Comparison of ENCODE assay signal across 12 cellular contexts in genomic region chr17:41542786-41543185, GRCh38. TPM values are rescaled to one million over a fixed set of nuclear protein-coding genes. Genes with fewer than 3 reads are reported as not detected.
DNase-seq lines count a peak whose midpoint lies in the region; ATAC-seq and TF ChIP-seq lines count a peak whose summit lies in the region.
"Not testable (repeated sequence)": the region's sequence is repeated elsewhere in the genome, so short reads cannot be mapped to it uniquely, and the experiment has no call there.
"Had no signal": no experiment of that assay in that cellular context is flagged by ENCODE, and none has a peak within 500 bp of the region (broad histone marks: within the 10 kb centered on the region; RNA-seq: fewer than 3 reads in every experiment).

No MANE protein-coding gene starts in this region.

- intact Hi-C loops in colonic mucosa (cut with DNase I); transverse colon (cut with DNase I; ENCODE audit: low total_unique reads): not testable (repeated sequence)

- whole genome bisulfite sequencing in transverse colon (ENCODE audit: low coverage in 1 of 2), 2 donors, result 66 to 79% methylated on average over 10 of the region's 10 CpGs

- not testable (repeated sequence) for H3K9me3 Mint-ChIP-seq in progenitor cell of endocrine pancreas (ENCODE audit: low read depth)

- in situ Hi-C loops in transverse colon (cut with MboI; ENCODE audit: low pct_ligation_motif_present in 1 of 4, low pct_unique_long_range_greater_than_20kb in 1 of 4, low sequenced_read_pairs in 3 of 4), result loop anchor here in 3 of 4 donors (10.0 to 25.0 kb wide), 3 partner anchors 122 to 638 kb away; no protein-coding TSS in a partner anchor

- peak overlapping the region; percentile 26 for H3K4me2 ChIP-seq in Karpas-422 (ENCODE audit: low read depth, low read length, poor library complexity, severe bottlenecking)

- not testable (repeated sequence) for H2AFZ ChIP-seq in Karpas-422 (ENCODE audit: low read length)

- not testable (repeated sequence) for TF ChIP-seq POLR2A in Peyer's patch (IDR thresholded peaks at IDR 0.05); transverse colon (IDR thresholded peaks at IDR 0.05)

- not testable (repeated sequence) for H3K9ac ChIP-seq in Karpas-422 (ENCODE audit: low read length); colonic mucosa (ENCODE audit: low read depth in 2 of 2, low read length in 2 of 2)

- H3K4me1 ChIP-seq in Karpas-422 (ENCODE audit: low read length); colonic mucosa: not testable (repeated sequence)
- H3K4me1 ChIP-seq in Peyer's patch, result peaks cover 0 to 22% (median 3%) of the 10 kb centered on the region in 4 donors
- peaks cover 0 to 36% (median 23%) of the 10 kb centered on the region in 4 donors for H3K4me1 ChIP-seq in transverse colon

- not testable (repeated sequence) for H3K36me3 ChIP-seq in Karpas-422 (ENCODE audit: insufficient read depth, low read length); Peyer's patch; colonic mucosa; transverse colon

- not testable (repeated sequence) for H3K4me1 Mint-ChIP-seq in T-helper 17 cell
- H3K4me1 Mint-ChIP-seq in progenitor cell of endocrine pancreas (ENCODE audit: low read depth), result peaks cover 40% of the 10 kb centered on the region

- not testable (repeated sequence) for H3K27ac ChIP-seq in Karpas-422 (ENCODE audit: low read length)
- peak overlapping the region in 3 of 4 donors; percentile 32 to 86 (median 77) for H3K27ac ChIP-seq in Peyer's patch
- peak overlapping the region; percentile 60 for H3K27ac ChIP-seq in colonic mucosa
- H3K27ac ChIP-seq in transverse colon, result peak overlapping the region; percentile 28 to 48 (median 44)

- peak; percentile 49 for DNase-seq in Karpas-422
- not testable (repeated sequence) for DNase-seq in Peyer's patch; T-helper 17 cell; colonic mucosa; progenitor cell of endocrine pancreas (ENCODE audit: low spot score, unreplicated experiment); transverse colon

- not testable (repeated sequence) for H3K36me3 Mint-ChIP-seq in T-helper 17 cell (ENCODE audit: low read depth); progenitor cell of endocrine pancreas (ENCODE audit: insufficient read depth)

- not testable (repeated sequence) for H3K4me3 Mint-ChIP-seq in T-helper 17 cell; progenitor cell of endocrine pancreas (ENCODE audit: low read depth)

- not testable (repeated sequence) for H3K4me3 ChIP-seq in Karpas-422 (ENCODE audit: low read length); colonic mucosa; transverse colon
- peak overlapping the region in 2 of 4 donors; percentile 3 to 12 for H3K4me3 ChIP-seq in Peyer's patch

- not testable (repeated sequence) for H3K27me3 Mint-ChIP-seq in T-helper 17 cell, progenitor cell of endocrine pancreas

- not testable (repeated sequence) for TF ChIP-seq EP300 in transverse colon (IDR thresholded peaks at IDR 0.05; ENCODE audit: low read depth)

- not testable (repeated sequence) for TF ChIP-seq CTCF in Peyer's patch (IDR thresholded peaks at IDR 0.05); colonic mucosa (IDR thresholded peaks at IDR 0.05); progenitor cell of endocrine pancreas (IDR thresholded peaks at IDR 0.05; ENCODE audit: unreplicated experiment); transverse colon (IDR thresholded peaks at IDR 0.05)

- ATAC-seq in T-helper 17 cell, result not testable (repeated sequence)

- H4K20me1 ChIP-seq in Karpas-422 (ENCODE audit: insufficient read depth, low read depth, low read length), result not testable (repeated sequence)

- H3K27ac Mint-ChIP-seq in T-helper 17 cell, result peak overlapping the region; percentile 11
- peak overlapping the region; percentile 56 for H3K27ac Mint-ChIP-seq in progenitor cell of endocrine pancreas

- not testable (repeated sequence) for H3K9me3 ChIP-seq in Karpas-422 (ENCODE audit: low read length); Peyer's patch; T-helper 17 cell (ENCODE audit: control insufficient read depth, low read length, poor library complexity, severe bottlenecking); colonic mucosa; transverse colon

- H3K9me2 ChIP-seq in Karpas-422 (replicated peaks; ENCODE audit: insufficient read depth, low read length), result not testable (repeated sequence)

- H3K79me2 ChIP-seq in Karpas-422 (ENCODE audit: low read length), result not testable (repeated sequence)

- H3K27me3 ChIP-seq in Karpas-422 (ENCODE audit: low read length); Peyer's patch; colonic mucosa; transverse colon: not testable (repeated sequence)

RNA-seq across cellular contexts. Expression of gene KRT19, which starts 14.7 kb away (rescaled TPM):
- total RNA-seq in Karpas-422 (2014; rRNA removed; shearing (Covaris generic); ENCODE audit: low replicate concordance), result not detected in 2 replicates
- total RNA-seq in Peyer's patch (1,000 to 10,000 TPM in 3 of 4 donors, 100 to 1,000 TPM in 1; 357 to 5,327 (median 3,312) TPM), T-helper 17 cell (not detected), colonic mucosa (1,000 to 10,000 TPM; 2,159 to 2,203 TPM), progenitor cell of endocrine pancreas (398 and 429 TPM in 2 replicates), transverse colon (1,000 to 10,000 TPM in 3 of 4 donors, 100 to 1,000 TPM in 1; 788 to 3,666 (median 2,734) TPM)
- total RNA-seq: B cell; CD4-positive, alpha-beta T cell; CD8-positive, alpha-beta T cell had no signal

RNA-seq across cellular contexts. Expression of gene KRT15, which starts 24.1 kb away (rescaled TPM):
- total RNA-seq in Karpas-422 (2014; rRNA removed; shearing (Covaris generic); ENCODE audit: low replicate concordance), result not detected in 2 replicates
- total RNA-seq in Peyer's patch (10 to 100 TPM; 12.3 to 44.5 (median 28.8) TPM), T-helper 17 cell (not detected), colonic mucosa (10 to 100 TPM in 1 of 2 donors, 1 to 10 TPM in 1; 5.8 to 20.0 TPM), progenitor cell of endocrine pancreas (2.9 TPM in 2 replicates), transverse colon (10 to 100 TPM in 1 of 4 donors, 1 to 10 TPM in 2, under 1 TPM in 1; 0.80 to 17.6 (median 7.4) TPM)
- total RNA-seq: B cell; CD4-positive, alpha-beta T cell; CD8-positive, alpha-beta T cell had no signal

RNA-seq across cellular contexts. Expression of gene KRT9, which starts 29.1 kb away (rescaled TPM):
- total RNA-seq in Karpas-422 (2014; rRNA removed; shearing (Covaris generic); ENCODE audit: low replicate concordance), result not detected in 2 replicates
- total RNA-seq in Peyer's patch (not detected), T-helper 17 cell (not detected), colonic mucosa (not detected), progenitor cell of endocrine pancreas (not detected in 2 replicates), transverse colon (not detected)
- total RNA-seq: A172; B cell; Caco-2; Calu3; CD4-positive, alpha-beta T cell; CD8-positive, alpha-beta T cell had no signal

RNA-seq across cellular contexts. Expression of gene KRT13, which starts 37.4 kb away (rescaled TPM):
- total RNA-seq in Karpas-422 (2014; rRNA removed; shearing (Covaris generic); ENCODE audit: low replicate concordance), result not detected in 2 replicates
- total RNA-seq in Peyer's patch (1 to 10 TPM in 1 of 4 donors, not detected in 3; 2.5 TPM), T-helper 17 cell (not detected), colonic mucosa (under 1 TPM in 1 of 2 donors, not detected in 1; 0.25 TPM), progenitor cell of endocrine pancreas (not detected in 2 replicates), transverse colon (under 1 TPM in 1 of 4 donors, not detected in 3; 0.27 TPM)
- total RNA-seq: B cell; Caco-2; CD4-positive, alpha-beta T cell; CD8-positive, alpha-beta T cell had no signal

RNA-seq across cellular contexts. Expression of gene KRT14, which starts 43.9 kb away (rescaled TPM):
- total RNA-seq in Karpas-422 (2014; rRNA removed; shearing (Covaris generic); ENCODE audit: low replicate concordance), result not detected in 2 replicates
- 1 to 10 TPM; 3.4 to 8.9 (median 6.3) TPM for total RNA-seq in Peyer's patch
- not detected for total RNA-seq in T-helper 17 cell
- not detected for total RNA-seq in colonic mucosa
- total RNA-seq in progenitor cell of endocrine pancreas, result not detected in 2 replicates
- under 1 TPM in 2 of 4 donors, not detected in 2; 0.32 to 0.68 TPM for total RNA-seq in transverse colon
- total RNA-seq: A172; B cell; Caco-2; CD4-positive, alpha-beta T cell; CD8-positive, alpha-beta T cell had no signal

Comparison
In these comparisons a context has a peak if more than half of its experiments do, and no peak if none do; other contexts are left out.
1. RNA of gene KRT19, which starts 14.7 kb away (total RNA-seq): 357 to 5,327 TPM in Peyer's patch, 788 to 3,666 TPM in transverse colon, 2,159 to 2,203 TPM in colonic mucosa and 398 to 429 TPM in progenitor cell of endocrine pancreas; not detected in T-helper 17 cell and not detected in Karpas-422; every median in the first group is over 100 times any median in the second.